Comparison of ENCODE assay signal across 8 cellular contexts in genomic region chr3:118628704-118629341, GRCh38.
DNase-seq lines count a peak whose midpoint lies in the region; ATAC-seq and TF ChIP-seq lines count a peak whose summit lies in the region.

No MANE protein-coding gene starts in this region.

- no peaks in the 10 kb centered on the region for H3K36me3 Mint-ChIP-seq in neural crest cell (ENCODE audit: low read depth)

- no peak for DNase-seq in BJ (ENCODE audit: low read depth)
- peak; percentile 74 for DNase-seq in NCI-H1105 (lab: John Stamatoyannopoulos, UW)
- peak; percentile 14 for DNase-seq in SKM-1 (lab: John Stamatoyannopoulos, UW; ENCODE audit: unreplicated experiment)
- peak; percentile 18 for DNase-seq in fibroblast of gingiva (ENCODE audit: low read depth)
- DNase-seq in neural crest cell (ENCODE audit: low read depth, low spot score), result peak; percentile 79
- DNase-seq in cortex of kidney (lab: John Stamatoyannopoulos, UW), result no peak

- CTCF ChIA-PET in BJ (lab: Yijun Ruan, JAX), result interaction anchor here (0.6 to 1.3 kb wide), 6 partner anchors 8 to 1610 kb away, joined by 3 to 5 read pairs (median 3); no protein-coding TSS in a partner anchor

- H3K27me3 Mint-ChIP-seq in neural crest cell (ENCODE audit: low read depth), result no peaks in the 10 kb centered on the region

- H3K36me3 ChIP-seq in BJ (ENCODE audit: control insufficient read depth, insufficient read depth, low read length), result no peaks in the 10 kb centered on the region

- H3K4me3 ChIP-seq in BJ (ENCODE audit: low read depth, low read length), result no peak overlapping the region

- H3K27me3 ChIP-seq in BJ (ENCODE audit: control insufficient read depth, insufficient read depth, low read length), result no peaks in the 10 kb centered on the region

- no peak overlapping the region for H3K27ac Mint-ChIP-seq in neural crest cell (ENCODE audit: unreplicated experiment)

- H3K4me1 Mint-ChIP-seq in neural crest cell, result peaks cover 10% of the 10 kb centered on the region

- H3K4me3 Mint-ChIP-seq in neural crest cell, result no peak overlapping the region

- peak; percentile 72 for TF ChIP-seq CTCF in BJ (IDR thresholded peaks at IDR 0.05; ENCODE audit: insufficient read depth, low read depth, low read length)
- peak; percentile 87 for TF ChIP-seq CTCF in neural crest cell (conservative IDR thresholded peaks at IDR 0.05)

- H3K9me3 Mint-ChIP-seq in neural crest cell, result no peaks in the 10 kb centered on the region

- POLR2A ChIA-PET in BJ (lab: Charles Lee), result no interaction called here

- ATAC-seq in GM18520 (IDR thresholded peaks at IDR 0.05; ENCODE audit: unreplicated experiment), result peak; percentile 93
- ATAC-seq in HG02938 (IDR thresholded peaks at IDR 0.05; ENCODE audit: unreplicated experiment), result peak; percentile 98

Comparison
In these comparisons a context has a peak if more than half of its experiments do, and no peak if none do; other contexts are left out.
1. DNase-seq: peak in NCI-H1105 (single experiment), SKM-1 (single experiment), fibroblast of gingiva (single experiment) and neural crest cell (single experiment); none in BJ (single experiment) and cortex of kidney (single experiment).